In the genomic region with DNA sequence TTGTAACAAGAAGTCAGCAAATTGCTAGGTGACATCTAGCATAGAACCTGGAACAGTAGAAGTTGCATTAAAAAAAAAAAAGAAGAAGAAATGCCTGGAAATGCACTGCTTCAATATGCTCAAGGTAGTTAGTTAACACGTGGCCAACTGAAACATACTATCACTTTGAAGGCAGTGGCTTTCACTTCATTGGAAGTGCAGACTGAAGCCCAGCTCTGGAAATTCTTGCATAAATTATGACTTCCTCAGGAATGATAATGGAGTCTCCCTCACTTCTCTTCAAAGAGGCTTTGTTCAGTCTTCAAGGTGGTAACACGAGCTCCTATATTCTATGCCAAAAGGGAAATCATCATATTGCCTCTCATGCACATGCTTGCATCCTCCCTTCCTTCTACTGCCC, we compare ENCODE assay signal across 22 cellular contexts.
"Had no signal": no experiment of that assay in that cellular context is flagged by ENCODE, and none has a peak within 500 bp of the region (broad histone marks: within the 10 kb centered on the region; RNA-seq: fewer than 3 reads in every experiment).

No MANE protein-coding gene starts in this region.

- DNase-seq: activated naive CD4-positive, alpha-beta T cell; activated T-cell treated with anti-CD3 and anti-CD28 coated beads, Interleukin-2, amount 50 U/mL, for 1 hour; adrenal gland; effector memory CD8-positive, alpha-beta T cell; hippocampal formation; left cardiac atrium; pancreas; psoas muscle; spleen; stimulated activated CD4-positive, alpha-beta T cell treated with anti-CD3 and anti-CD28 coated beads, Interleukin-4, amount 100 ng/mL, for 1 hour; stimulated activated naive CD4-positive, alpha-beta T cell; testis; trophoblast cell; uterus had no signal

- H3K27ac ChIP-seq: adrenal gland, ascending aorta, esophagus muscularis mucosa, pancreas, psoas muscle, right atrium auricular region, spleen, testis, uterus had no signal

- ATAC-seq: activated T-helper 17 cell treated with anti-CD3 and anti-CD28 coated beads, Interleukin-2, amount 50 U/mL, for 72 hours; effector memory CD8-positive, alpha-beta T cell; left cardiac atrium; natural killer cell treated with Interleukin-12 subunit alpha and Interleukin-12 subunit beta and Interleukin-15 and Interleukin-18, amount 100 ng/mL, for 72 hours; pancreas; psoas muscle had no signal

- H3K27me3 Mint-ChIP-seq: activated naive CD8-positive, alpha-beta T cell; activated T-helper 17 cell treated with anti-CD3 and anti-CD28 coated beads, Interleukin-2, amount 50 U/mL, for 72 hours; central memory CD8-positive, alpha-beta T cell; effector memory CD8-positive, alpha-beta T cell; natural killer cell treated with Interleukin-12 subunit alpha and Interleukin-12 subunit beta and Interleukin-15 and Interleukin-18, amount 100 ng/mL, for 72 hours had no signal

- H3K27ac Mint-ChIP-seq: activated naive CD8-positive, alpha-beta T cell; activated T-helper 17 cell treated with anti-CD3 and anti-CD28 coated beads, Interleukin-2, amount 50 U/mL, for 72 hours; effector memory CD8-positive, alpha-beta T cell; natural killer cell treated with Interleukin-12 subunit alpha and Interleukin-12 subunit beta and Interleukin-15 and Interleukin-18, amount 100 ng/mL, for 72 hours; T-helper 2 cell treated with Interferon-gamma antibody and Interleukin-4, amounts not matched to agents 5 μg/mL and 100 μg/mL, for 36 hours had no signal

- H3K9me3 ChIP-seq: adrenal gland, ascending aorta, esophagus muscularis mucosa, pancreas, psoas muscle, right atrium auricular region, spleen, testis, uterus had no signal

- H3K4me3 ChIP-seq: adrenal gland, ascending aorta, esophagus muscularis mucosa, pancreas, psoas muscle, right atrium auricular region, spleen, testis, uterus had no signal

- H3K27me3 ChIP-seq: adrenal gland, ascending aorta, esophagus muscularis mucosa, pancreas, right atrium auricular region, spleen, testis, uterus had no signal

- H3K36me3 ChIP-seq: adrenal gland, ascending aorta, esophagus muscularis mucosa, pancreas, right atrium auricular region, spleen, uterus had no signal

- H3K4me3 Mint-ChIP-seq: activated naive CD8-positive, alpha-beta T cell; activated T-helper 17 cell treated with anti-CD3 and anti-CD28 coated beads, Interleukin-2, amount 50 U/mL, for 72 hours; central memory CD8-positive, alpha-beta T cell; effector memory CD8-positive, alpha-beta T cell; natural killer cell treated with Interleukin-12 subunit alpha and Interleukin-12 subunit beta and Interleukin-15 and Interleukin-18, amount 100 ng/mL, for 72 hours; T-helper 2 cell treated with Interferon-gamma antibody and Interleukin-4, amounts not matched to agents 5 μg/mL and 100 μg/mL, for 36 hours had no signal

- H3K4me1 ChIP-seq: ascending aorta, esophagus muscularis mucosa, pancreas, psoas muscle, right atrium auricular region, spleen, testis, uterus had no signal

- H3K4me1 Mint-ChIP-seq: activated T-helper 17 cell treated with anti-CD3 and anti-CD28 coated beads, Interleukin-2, amount 50 U/mL, for 72 hours; central memory CD8-positive, alpha-beta T cell had no signal

- H3K36me3 Mint-ChIP-seq: activated naive CD8-positive, alpha-beta T cell; natural killer cell treated with Interleukin-12 subunit alpha and Interleukin-12 subunit beta and Interleukin-15 and Interleukin-18, amount 100 ng/mL, for 72 hours had no signal
